ENCODE assay signal across 19 cellular contexts in the genomic region with DNA sequence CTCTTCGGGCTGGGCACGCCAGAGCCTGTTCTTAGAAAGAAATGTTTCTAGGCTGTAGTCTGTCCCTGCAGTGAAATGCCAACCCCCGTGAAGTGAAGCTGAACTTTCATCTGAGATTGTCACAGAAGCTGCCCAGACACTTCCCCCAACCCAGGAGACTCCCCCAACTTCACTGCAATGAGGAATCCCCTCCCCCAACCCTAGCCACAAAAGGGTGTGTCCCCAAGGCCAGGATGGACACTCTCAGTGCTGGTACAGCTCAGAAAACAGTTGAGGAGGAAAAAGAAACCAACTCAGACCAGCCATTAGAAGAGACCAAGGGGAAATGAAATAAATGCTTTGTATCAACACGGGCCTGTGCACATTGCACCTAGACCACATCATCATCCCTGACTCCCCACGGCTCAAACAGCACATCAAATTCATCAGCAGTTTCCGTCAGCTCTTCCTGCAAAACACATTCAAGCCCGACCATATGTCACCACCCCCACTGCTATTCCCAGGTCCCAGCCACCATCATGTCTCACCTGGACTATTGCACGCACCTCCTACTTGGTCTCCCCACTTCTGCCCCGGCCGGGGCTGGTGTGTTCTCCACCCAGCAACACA.
"Had no signal": no experiment of that assay in that cellular context is flagged by ENCODE, and none has a peak within 500 bp of the region (broad histone marks: within the 10 kb centered on the region; RNA-seq: fewer than 3 reads in every experiment).

No MANE protein-coding gene starts in this region.

- H3K27ac ChIP-seq: dorsolateral prefrontal cortex, heart left ventricle, spleen, testis, tibial nerve had no signal

- H3K36me3 Mint-ChIP-seq: stimulated activated memory B cell treated with anti-CD40 and anti-IgM and Interleukin-4, amounts not matched to agents 10 μg/mL and 1 μg/mL and 100 μg/mL, for 72 hours had no signal

- H3K4me1 Mint-ChIP-seq: stimulated activated memory B cell treated with anti-CD40 and anti-IgM and Interleukin-4, amounts not matched to agents 10 μg/mL and 1 μg/mL and 100 μg/mL, for 72 hours had no signal

- H3K4me3 Mint-ChIP-seq: stimulated activated memory B cell treated with anti-CD40 and anti-IgM and Interleukin-4, amounts not matched to agents 10 μg/mL and 1 μg/mL and 100 μg/mL, for 72 hours; stimulated activated naive CD8-positive, alpha-beta T cell treated with anti-CD3 and anti-CD28 coated beads, Interleukin-15, Interleukin-2, amounts not matched to agents 100 ng/mL and 50 ng/mL, for 24 hours had no signal

- H3K9me3 Mint-ChIP-seq: stimulated activated naive CD8-positive, alpha-beta T cell treated with anti-CD3 and anti-CD28 coated beads, Interleukin-15, Interleukin-2, amounts not matched to agents 100 ng/mL and 50 ng/mL, for 24 hours had no signal

- DNase-seq: cortex of kidney; dorsolateral prefrontal cortex; effector CD8-positive, alpha-beta T cell; heart left ventricle; hippocampal formation; kidney glomerular epithelial cell; mammary epithelial cell; naive thymus-derived CD4-positive, alpha-beta T cell; spleen; stimulated activated CD4-positive, alpha-beta T cell treated with anti-CD3 and anti-CD28 coated beads, Interleukin-15, amount 100 ng/mL, for 24 hours; stimulated activated CD4-positive, alpha-beta T cell treated with anti-CD3 and anti-CD28 coated beads, Interleukin-1b, Interleukin-23, amount 100 ng/mL, for 48 hours; stimulated activated CD4-positive, alpha-beta T cell treated with anti-CD3 and anti-CD28 coated beads, Interleukin-4, amount 100 ng/mL, for 24 hours; testis had no signal

- ATAC-seq: esophagus mucosa; heart left ventricle; left lobe of liver; naive thymus-derived CD4-positive, alpha-beta T cell; sciatic nerve; stimulated activated memory B cell treated with anti-CD40 and anti-IgM and Interleukin-4, amounts not matched to agents 10 μg/mL and 1 μg/mL and 100 μg/mL, for 72 hours had no signal

- H3K27ac Mint-ChIP-seq: stimulated activated memory B cell treated with anti-CD40 and anti-IgM and Interleukin-4, amounts not matched to agents 10 μg/mL and 1 μg/mL and 100 μg/mL, for 72 hours; stimulated activated naive CD8-positive, alpha-beta T cell treated with anti-CD3 and anti-CD28 coated beads, Interleukin-15, Interleukin-2, amounts not matched to agents 100 ng/mL and 50 ng/mL, for 24 hours had no signal
